In the genomic region with DNA sequence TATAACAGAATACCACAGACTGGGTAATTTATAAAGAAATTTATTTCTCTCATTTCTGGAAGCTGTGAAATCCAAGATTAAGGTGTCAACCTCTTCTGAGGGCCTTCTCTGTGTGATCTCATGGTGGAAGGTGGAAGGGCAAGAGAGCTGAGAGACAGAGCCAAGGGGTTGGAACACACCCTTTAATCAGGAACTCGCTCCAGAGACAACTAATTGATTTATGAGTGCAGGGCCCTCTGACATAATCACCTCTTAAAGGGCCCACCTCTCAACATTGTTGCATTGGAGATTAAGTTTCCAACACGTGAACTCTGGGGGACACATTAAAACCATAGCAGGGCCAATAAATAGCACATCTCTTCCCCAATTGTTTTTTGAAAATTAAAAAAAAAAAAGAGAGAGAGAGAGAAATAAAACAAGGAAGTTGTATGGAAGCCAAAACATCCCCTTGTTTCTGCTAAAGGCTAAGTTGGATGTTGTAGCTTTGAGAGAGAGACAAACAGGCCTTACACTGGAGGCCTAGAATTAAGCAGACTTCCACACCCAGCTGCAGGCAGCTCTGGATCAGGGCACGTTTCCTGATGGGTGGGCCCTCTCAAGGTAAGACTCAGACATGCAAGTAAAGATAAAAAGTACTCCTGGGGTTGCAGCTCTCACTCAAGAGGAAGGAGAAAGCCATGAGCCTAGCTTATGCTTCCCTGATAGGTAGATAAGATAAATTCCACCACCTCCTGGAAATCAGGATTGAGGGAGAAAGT, we compare ENCODE assay signal across 15 cellular contexts.
DNase-seq lines count a peak whose midpoint lies in the region; TF ChIP-seq lines count a peak whose summit lies in the region.
"Had no signal": no experiment of that assay in that cellular context is flagged by ENCODE, and none has a peak within 500 bp of the region (broad histone marks: within the 10 kb centered on the region; RNA-seq: fewer than 3 reads in every experiment).

No MANE protein-coding gene starts in this region.

- H3K4me2 ChIP-seq in H9 (ENCODE audit: insufficient read depth, insufficient read length, low read length) (no peak overlapping the region), osteoblast (ENCODE audit: insufficient read depth, low read length) (no peak overlapping the region)

- H3K56ac ChIP-seq in H9 (ENCODE audit: insufficient read length, low read depth, low read length), result no peak overlapping the region

- no CpG with 5 or more reads among the region's 3 CpGs for WGBS in H9 (ENCODE audit: extremely low coverage, insufficient read length, low lambda C conversion rate)
- 13 to 51% methylated on average over 3 of the region's 3 CpGs for WGBS in esophagus squamous epithelium, 2 donors

- no peaks in the 10 kb centered on the region for H3K36me3 ChIP-seq in esophagus squamous epithelium
- H3K36me3 ChIP-seq in osteoblast (ENCODE audit: insufficient read depth, low read length), result no peaks in the 10 kb centered on the region
- H3K36me3 ChIP-seq: upper lobe of left lung had no signal

- no peaks in the 10 kb centered on the region for H4K20me1 ChIP-seq in H9 (ENCODE audit: control insufficient read depth, insufficient read depth, insufficient read length)
- H4K20me1 ChIP-seq in osteoblast (ENCODE audit: insufficient read depth, low read length), result no peaks in the 10 kb centered on the region

- peaks cover 10% of the 10 kb centered on the region in 2 experiments for H3K4me1 Mint-ChIP-seq in H9
- no peaks in the 10 kb centered on the region for H3K4me1 Mint-ChIP-seq in glutamatergic neuron (ENCODE audit: low read depth, unreplicated experiment)
- H3K4me1 Mint-ChIP-seq: naive thymus-derived CD8-positive, alpha-beta T cell had no signal

- TF ChIP-seq CTCF in H9 (conservative IDR thresholded peaks at IDR 0.05), result no peak
- no peak for TF ChIP-seq CTCF in esophagus squamous epithelium (IDR thresholded peaks at IDR 0.05)
- no peak for TF ChIP-seq CTCF in osteoblast (IDR thresholded peaks at IDR 0.05; ENCODE audit: extremely low read depth, low read depth, low read length)
- no peak for TF ChIP-seq CTCF in glutamatergic neuron (IDR thresholded peaks at IDR 0.05; ENCODE audit: partially characterized antibody, unreplicated experiment)

- no peaks in the 10 kb centered on the region for H3K27me3 Mint-ChIP-seq in H9 (ENCODE audit: low read depth)
- H3K27me3 Mint-ChIP-seq in glutamatergic neuron (ENCODE audit: unreplicated experiment), result no peaks in the 10 kb centered on the region
- H3K27me3 Mint-ChIP-seq: naive thymus-derived CD8-positive, alpha-beta T cell had no signal

- H2BK12ac ChIP-seq in H9 (ENCODE audit: insufficient read length, low read depth, low read length), result no peak overlapping the region

- H2BK20ac ChIP-seq in H9 (ENCODE audit: low read depth, low read length, poor library complexity, severe bottlenecking), result no peak overlapping the region

- H3K4me3 Mint-ChIP-seq in H9 (no peak overlapping the region), glutamatergic neuron (ENCODE audit: unreplicated experiment) (no peak overlapping the region)
- H3K4me3 Mint-ChIP-seq: naive thymus-derived CD8-positive, alpha-beta T cell had no signal

- H4K91ac ChIP-seq in H9 (ENCODE audit: insufficient read length, low read depth, low read length), result no peak overlapping the region

- no peak overlapping the region for H2AK5ac ChIP-seq in H9 (ENCODE audit: insufficient read length, low read length)

- DNase-seq in H9, result peak; percentile 42
- peak; percentile 38 for DNase-seq in NCI-H226
- DNase-seq in esophagus squamous epithelium (lab: John Stamatoyannopoulos, UW), result no peak
- DNase-seq in osteoblast (ENCODE audit: insufficient read length, low spot score, missing footprints), result no peak
- no peak for DNase-seq in T1000 (lab: John Stamatoyannopoulos, UW)
- no peak for DNase-seq in stimulated activated CD4-positive, alpha-beta T cell treated with anti-CD3 and anti-CD28 coated beads, Interleukin-2, amount 100 ng/mL, for 24 hours
- no peak for DNase-seq in glutamatergic neuron
- DNase-seq: activated gamma-delta T cell; anterior cingulate cortex; left cardiac atrium; MM.1S; naive thymus-derived CD8-positive, alpha-beta T cell; NCI-H2227 treated with DMSO at 0.1 percent for 48 hours; upper lobe of left lung had no signal

- TF ChIP-seq POLR2A in esophagus squamous epithelium (IDR thresholded peaks at IDR 0.05), result no peak

- H3K79me1 ChIP-seq in H9 (ENCODE audit: insufficient read depth, low read depth, low read length, poor library complexity, severe bottlenecking), result no peaks in the 10 kb centered on the region

- no peak overlapping the region for H3K18ac ChIP-seq in H9 (ENCODE audit: insufficient read length, low read depth, low read length)

- no peak overlapping the region for H4K5ac ChIP-seq in H9 (ENCODE audit: insufficient read length, low read depth, low read length)

- no peaks in the 10 kb centered on the region for H3K27me3 ChIP-seq in H9 (ENCODE audit: insufficient read depth, low read length)
- no peaks in the 10 kb centered on the region for H3K27me3 ChIP-seq in esophagus squamous epithelium
- H3K27me3 ChIP-seq in osteoblast (ENCODE audit: insufficient read depth, low read length), result no peaks in the 10 kb centered on the region
- H3K27me3 ChIP-seq: upper lobe of left lung had no signal

- H3K4ac ChIP-seq in H9 (ENCODE audit: low read depth, low read length), result no peak overlapping the region

- no peak overlapping the region for H2BK120ac ChIP-seq in H9 (ENCODE audit: low read depth, low read length, poor library complexity, severe bottlenecking)

- H3K4me1 ChIP-seq in H9 (ENCODE audit: insufficient read depth, low read length) (no peaks in the 10 kb centered on the region), esophagus squamous epithelium (peaks cover 5 to 39% (median 13%) of the 10 kb centered on the region in 3 donors), osteoblast (ENCODE audit: insufficient read depth, low read length) (peaks cover 16% of the 10 kb centered on the region)
- H3K4me1 ChIP-seq: upper lobe of left lung had no signal

- H3K27ac Mint-ChIP-seq in H9, result peak overlapping the region in 1 of 3 experiments; percentile 85; a peak in 2 of 7 replicates
- H3K27ac Mint-ChIP-seq in glutamatergic neuron (ENCODE audit: unreplicated experiment), result no peak overlapping the region

- intact Hi-C loops in esophagus squamous epithelium (cut with DNase I), result no loop called here

- no peak overlapping the region for H3K14ac ChIP-seq in H9 (ENCODE audit: insufficient read depth, low read length)

- H4K8ac ChIP-seq in H9 (replicated peaks; ENCODE audit: insufficient read length, low read depth, low read length), result no peak overlapping the region

- no peak overlapping the region for H2BK5ac ChIP-seq in H9 (ENCODE audit: insufficient read length, low read length)

- H3T11ph ChIP-seq in H9 (ENCODE audit: low read length), result no peak overlapping the region

- no peak overlapping the region for H2AFZ ChIP-seq in H9 (ENCODE audit: low read length)
- H2AFZ ChIP-seq in osteoblast (ENCODE audit: low read length), result peak overlapping the region; percentile 20

- no peak overlapping the region for H3K23ac ChIP-seq in H9 (ENCODE audit: insufficient read length, low read depth, low read length)

- H3K9ac ChIP-seq in H9 (ENCODE audit: extremely low read depth, insufficient read length, low read length), result no peak overlapping the region

- H2BK15ac ChIP-seq in H9 (ENCODE audit: low read depth, low read length), result no peak overlapping the region

- H3K23me2 ChIP-seq in H9 (ENCODE audit: insufficient read length, low read depth, low read length, poor library complexity, severe bottlenecking), result no peaks in the 10 kb centered on the region

- H3K36me3 Mint-ChIP-seq in H9 (ENCODE audit: insufficient read depth in 1 of 3, low read depth in 3 of 3), result peaks cover 0 to 4% (median 0%) of the 10 kb centered on the region in 3 experiments; a peak in 2 of 7 replicates
- H3K36me3 Mint-ChIP-seq in glutamatergic neuron (ENCODE audit: unreplicated experiment), result no peaks in the 10 kb centered on the region
- H3K36me3 Mint-ChIP-seq: naive thymus-derived CD8-positive, alpha-beta T cell had no signal

- H3K9me3 Mint-ChIP-seq in H9 (no peaks in the 10 kb centered on the region), glutamatergic neuron (ENCODE audit: unreplicated experiment) (no peaks in the 10 kb centered on the region)

- H3K79me2 ChIP-seq in H9 (ENCODE audit: insufficient read depth, low read length), result no peaks in the 10 kb centered on the region
- no peaks in the 10 kb centered on the region for H3K79me2 ChIP-seq in osteoblast (ENCODE audit: insufficient read depth, low read length)

- H3K9me3 ChIP-seq in H9 (ENCODE audit: control insufficient read depth, low read depth, low read length) (no peaks in the 10 kb centered on the region), esophagus squamous epithelium (no peaks in the 10 kb centered on the region), osteoblast (ENCODE audit: low read depth, low read length) (no peaks in the 10 kb centered on the region)
- H3K9me3 ChIP-seq: upper lobe of left lung had no signal

- no peak overlapping the region for H3K27ac ChIP-seq in H9 (ENCODE audit: insufficient read length, low read depth, low read length)
- H3K27ac ChIP-seq in esophagus squamous epithelium, result peak overlapping the region; percentile 0 to 85 (median 78)
- no peak overlapping the region for H3K27ac ChIP-seq in osteoblast (ENCODE audit: low read depth, low read length)
- H3K27ac ChIP-seq: upper lobe of left lung, VCaP had no signal

- H3K4me3 ChIP-seq in esophagus squamous epithelium, result no peak overlapping the region
- H3K4me3 ChIP-seq in osteoblast (ENCODE audit: insufficient read depth, low read length), result no peak overlapping the region
- H3K4me3 ChIP-seq: upper lobe of left lung had no signal

Comparison
In these comparisons a context has a peak if more than half of its experiments do, and no peak if none do; other contexts are left out.
1. DNase-seq: peak in H9 (single experiment) and NCI-H226 (single experiment); none in esophagus squamous epithelium (single experiment), osteoblast (single experiment), T1000 (single experiment), stimulated activated CD4-positive, alpha-beta T cell treated with anti-CD3 and anti-CD28 coated beads, Interleukin-2, amount 100 ng/mL, for 24 hours (0 of 2) and glutamatergic neuron (single experiment).
2. H3K27ac ChIP-seq: peak in esophagus squamous epithelium (4 of 4); none in H9 (single experiment) and osteoblast (single experiment).